11 cellular contexts compared by ENCODE assay signal in genomic region chr10:70162157-70162891, GRCh38. TPM values are rescaled to one million over a fixed set of nuclear protein-coding genes. Genes with fewer than 3 reads are reported as not detected.
DNase-seq lines count a peak whose midpoint lies in the region; ATAC-seq and TF ChIP-seq lines count a peak whose summit lies in the region.
"Had no signal": no experiment of that assay in that cellular context is flagged by ENCODE, and none has a peak within 500 bp of the region (broad histone marks: within the 10 kb centered on the region; RNA-seq: fewer than 3 reads in every experiment).

No MANE protein-coding gene starts in this region.

- peaks cover 92% of the 10 kb centered on the region for H3K79me2 ChIP-seq in Karpas-422 (ENCODE audit: low read length)

- H3K9me3 ChIP-seq in spleen (no peaks in the 10 kb centered on the region), Karpas-422 (ENCODE audit: low read length) (no peaks in the 10 kb centered on the region)

- 71 to 91% (median 76%) methylated on average over 1 to 2 of the region's 2 CpGs for WGBS in spleen, 5 donors

- ATAC-seq in HG03064 (IDR thresholded peaks at IDR 0.05; ENCODE audit: low read depth, unreplicated experiment) (peak; percentile 8), HG02840 (IDR thresholded peaks at IDR 0.05; ENCODE audit: low FRiP score, unreplicated experiment) (no peak)

- peak overlapping the region; percentile 53 for H3K4me3 Mint-ChIP-seq in activated CD4-positive, alpha-beta T cell treated with anti-CD3 and anti-CD28 coated beads, Interleukin-2, amount 10 ng/mL, durations not matched to agents 24 days and 14 days
- H3K4me3 Mint-ChIP-seq in activated T-helper 2 cell treated with anti-CD3 and anti-CD28 coated beads, Interferon-gamma antibody, Interleukin-2, Interleukin-4, amounts not matched to agents 10 μg/mL and 5 μg/mL and 100 μg/mL, durations not matched to agents 14 hours and 24 hours and 36 hours (ENCODE audit: low read depth), result peak overlapping the region; percentile 54
- H3K4me3 Mint-ChIP-seq: endodermal cell had no signal

- H3K36me3 ChIP-seq in spleen, result peaks cover 0 to 75% (median 31%) of the 10 kb centered on the region in 6 donors
- H3K36me3 ChIP-seq in Karpas-422 (ENCODE audit: insufficient read depth, low read length), result peaks cover 75% of the 10 kb centered on the region

- no peak overlapping the region for H2AFZ ChIP-seq in Karpas-422 (ENCODE audit: low read length)

- H3K36me3 Mint-ChIP-seq in activated CD4-positive, alpha-beta T cell treated with anti-CD3 and anti-CD28 coated beads, Interleukin-2, amount 10 ng/mL, durations not matched to agents 24 days and 14 days (ENCODE audit: low read depth), result peaks cover 64% of the 10 kb centered on the region
- H3K36me3 Mint-ChIP-seq in activated T-helper 2 cell treated with anti-CD3 and anti-CD28 coated beads, Interferon-gamma antibody, Interleukin-2, Interleukin-4, amounts not matched to agents 10 μg/mL and 5 μg/mL and 100 μg/mL, durations not matched to agents 14 hours and 24 hours and 36 hours (ENCODE audit: low read depth), result peaks cover 87% of the 10 kb centered on the region

- H4K20me1 ChIP-seq in Karpas-422 (ENCODE audit: insufficient read depth, low read depth, low read length), result peaks cover 27% of the 10 kb centered on the region

- no peaks in the 10 kb centered on the region for H3K9me2 ChIP-seq in Karpas-422 (replicated peaks; ENCODE audit: insufficient read depth, low read length)

- peaks cover 55% of the 10 kb centered on the region for H3K4me1 Mint-ChIP-seq in activated CD4-positive, alpha-beta T cell treated with anti-CD3 and anti-CD28 coated beads, Interleukin-2, amount 10 ng/mL, durations not matched to agents 24 days and 14 days
- peaks cover 58% of the 10 kb centered on the region for H3K4me1 Mint-ChIP-seq in activated T-helper 2 cell treated with anti-CD3 and anti-CD28 coated beads, Interferon-gamma antibody, Interleukin-2, Interleukin-4, amounts not matched to agents 10 μg/mL and 5 μg/mL and 100 μg/mL, durations not matched to agents 14 hours and 24 hours and 36 hours (ENCODE audit: low read depth)

- H3K27ac ChIP-seq in spleen, result peak overlapping the region in 6 of 8 donors; percentile 0 to 64 (median 42)
- H3K27ac ChIP-seq in Karpas-422 (ENCODE audit: low read length), result no peak overlapping the region; the same call in 1 of the 2 replicates

- H3K27me3 ChIP-seq in spleen (replicated peaks in 1 of 7) (no peaks in the 10 kb centered on the region), Karpas-422 (ENCODE audit: low read length) (no peaks in the 10 kb centered on the region)

- peak overlapping the region in 1 of 8 donors; percentile 6 for H3K4me3 ChIP-seq in spleen
- no peak overlapping the region for H3K4me3 ChIP-seq in Karpas-422 (ENCODE audit: low read length)

- H3K9ac ChIP-seq in Karpas-422 (ENCODE audit: low read length), result no peak overlapping the region

- no peaks in the 10 kb centered on the region for H3K27me3 Mint-ChIP-seq in activated CD4-positive, alpha-beta T cell treated with anti-CD3 and anti-CD28 coated beads, Interleukin-2, amount 10 ng/mL, durations not matched to agents 24 days and 14 days
- no peaks in the 10 kb centered on the region for H3K27me3 Mint-ChIP-seq in activated T-helper 2 cell treated with anti-CD3 and anti-CD28 coated beads, Interferon-gamma antibody, Interleukin-2, Interleukin-4, amounts not matched to agents 10 μg/mL and 5 μg/mL and 100 μg/mL, durations not matched to agents 14 hours and 24 hours and 36 hours (ENCODE audit: low read depth)

- intact Hi-C loops in activated CD4-positive, alpha-beta T cell treated with anti-CD3 and anti-CD28 coated beads, Interleukin-2, amount 10 ng/mL, durations not matched to agents 24 days and 14 days (cut with micrococcal nuclease), result loop anchor here (1.0 to 2.0 kb wide), 3 partner anchors 8 to 70 kb away; partner anchors contain the start of genes PPA1, SAR1A and TYSND1
- intact Hi-C loops in activated T-helper 2 cell treated with anti-CD3 and anti-CD28 coated beads, Interferon-gamma antibody, Interleukin-2, Interleukin-4, amounts not matched to agents 10 μg/mL and 5 μg/mL and 100 μg/mL, durations not matched to agents 14 hours and 24 hours and 36 hours (cut with micrococcal nuclease), result loop anchor here (1.0 to 5.0 kb wide), 5 partner anchors 8 to 110 kb away; partner anchors contain the start of genes PPA1, SAR1A and TYSND1
- intact Hi-C loops in spleen (cut with DNase I; ENCODE audit: low total_unique reads), result no loop called here

- TF ChIP-seq CTCF in spleen (IDR thresholded peaks at IDR 0.05 in 8 of 11, conservative IDR thresholded peaks at IDR 0.05 in 3 of 11), result no peak

- H3K9me3 Mint-ChIP-seq in activated CD4-positive, alpha-beta T cell treated with anti-CD3 and anti-CD28 coated beads, Interleukin-2, amount 10 ng/mL, durations not matched to agents 24 days and 14 days, result no peaks in the 10 kb centered on the region
- no peaks in the 10 kb centered on the region for H3K9me3 Mint-ChIP-seq in activated T-helper 2 cell treated with anti-CD3 and anti-CD28 coated beads, Interferon-gamma antibody, Interleukin-2, Interleukin-4, amounts not matched to agents 10 μg/mL and 5 μg/mL and 100 μg/mL, durations not matched to agents 14 hours and 24 hours and 36 hours
- H3K9me3 Mint-ChIP-seq: endodermal cell had no signal

- no peak overlapping the region for H3K4me2 ChIP-seq in Karpas-422 (ENCODE audit: low read depth, low read length, poor library complexity, severe bottlenecking)

- no peak for DNase-seq in activated CD4-positive, alpha-beta T cell treated with anti-CD3 and anti-CD28 coated beads, Interleukin-2, amount 10 ng/mL, durations not matched to agents 24 days and 14 days
- DNase-seq in activated CD4-positive, alpha-beta T cell treated with anti-CD3 and anti-CD28 coated beads for 4 hours, result no peak
- no peak for DNase-seq in activated T-helper 2 cell treated with anti-CD3 and anti-CD28 coated beads, Interferon-gamma antibody, Interleukin-2, Interleukin-4, amounts not matched to agents 10 μg/mL and 5 μg/mL and 100 μg/mL, durations not matched to agents 14 hours and 24 hours and 36 hours (ENCODE audit: low spot score)
- DNase-seq in spleen (no peak), Karpas-422 (no peak), GM19240 (ENCODE audit: insufficient read length, low spot score) (no peak)
- DNase-seq: endodermal cell, NCI-H446 treated with DMSO at 0.1 percent for 48 hours, SW 1271 had no signal

- no peak for TF ChIP-seq POLR2A in spleen (IDR thresholded peaks at IDR 0.05)

- peaks cover 19 to 89% (median 67%) of the 10 kb centered on the region in 6 donors for H3K4me1 ChIP-seq in spleen
- peaks cover 42% of the 10 kb centered on the region for H3K4me1 ChIP-seq in Karpas-422 (ENCODE audit: low read length)

- peak overlapping the region; percentile 88 for H3K27ac Mint-ChIP-seq in activated CD4-positive, alpha-beta T cell treated with anti-CD3 and anti-CD28 coated beads, Interleukin-2, amount 10 ng/mL, durations not matched to agents 24 days and 14 days
- H3K27ac Mint-ChIP-seq in activated T-helper 2 cell treated with anti-CD3 and anti-CD28 coated beads, Interferon-gamma antibody, Interleukin-2, Interleukin-4, amounts not matched to agents 10 μg/mL and 5 μg/mL and 100 μg/mL, durations not matched to agents 14 hours and 24 hours and 36 hours, result peak overlapping the region; percentile 88
- H3K27ac Mint-ChIP-seq: endodermal cell had no signal

RNA-seq across cellular contexts. Expression of gene SAR1A, which starts 8.0 kb away (rescaled TPM):
- 122 and 124 TPM in 2 replicates for total RNA-seq in activated CD4-positive, alpha-beta T cell treated with anti-CD3 and anti-CD28 coated beads, Interleukin-2, amount 10 ng/mL, durations not matched to agents 24 days and 14 days
- total RNA-seq in activated T-helper 2 cell treated with anti-CD3 and anti-CD28 coated beads, Interferon-gamma antibody, Interleukin-2, Interleukin-4, amounts not matched to agents 10 μg/mL and 5 μg/mL and 100 μg/mL, durations not matched to agents 14 hours and 24 hours and 36 hours, result 115 and 129 TPM in 2 replicates
- total RNA-seq in spleen, result 100 to 1,000 TPM in 1 of 7 donors, 10 to 100 TPM in 6; 63.6 to 107 (median 79.5) TPM
- 10 to 100 TPM; 27.3 to 33.2 (median 28.4) TPM for polyA plus RNA-seq in spleen
- total RNA-seq in Karpas-422 (2014; rRNA removed; shearing (Covaris generic); ENCODE audit: low replicate concordance), result 49.6 and 78.9 TPM in 2 replicates

RNA-seq across cellular contexts. Expression of gene TYSND1, which starts 15.8 kb away (rescaled TPM):
- 14.9 and 15.3 TPM in 2 replicates for total RNA-seq in activated CD4-positive, alpha-beta T cell treated with anti-CD3 and anti-CD28 coated beads, Interleukin-2, amount 10 ng/mL, durations not matched to agents 24 days and 14 days
- 12.5 and 13.6 TPM in 2 replicates for total RNA-seq in activated T-helper 2 cell treated with anti-CD3 and anti-CD28 coated beads, Interferon-gamma antibody, Interleukin-2, Interleukin-4, amounts not matched to agents 10 μg/mL and 5 μg/mL and 100 μg/mL, durations not matched to agents 14 hours and 24 hours and 36 hours
- 10 to 100 TPM; 14.1 to 20.3 (median 16.6) TPM for total RNA-seq in spleen
- 10 to 100 TPM; 15.2 to 20.9 (median 19.2) TPM for polyA plus RNA-seq in spleen
- 23.6 and 38.2 TPM in 2 replicates for total RNA-seq in Karpas-422 (2014; rRNA removed; shearing (Covaris generic); ENCODE audit: low replicate concordance)

RNA-seq across cellular contexts. Expression of gene AIFM2, which starts 29.7 kb away (rescaled TPM):
- total RNA-seq in activated CD4-positive, alpha-beta T cell treated with anti-CD3 and anti-CD28 coated beads, Interleukin-2, amount 10 ng/mL, durations not matched to agents 24 days and 14 days, result 8.0 and 8.5 TPM in 2 replicates
- 9.5 and 11.6 TPM in 2 replicates for total RNA-seq in activated T-helper 2 cell treated with anti-CD3 and anti-CD28 coated beads, Interferon-gamma antibody, Interleukin-2, Interleukin-4, amounts not matched to agents 10 μg/mL and 5 μg/mL and 100 μg/mL, durations not matched to agents 14 hours and 24 hours and 36 hours
- 1 to 10 TPM; 5.1 to 9.4 (median 8.7) TPM for total RNA-seq in spleen
- 1 to 10 TPM; 4.3 to 6.2 (median 6.2) TPM for polyA plus RNA-seq in spleen
- total RNA-seq in Karpas-422 (2014; rRNA removed; shearing (Covaris generic); ENCODE audit: low replicate concordance), result 5.7 and 8.9 TPM in 2 replicates
